Comparison of ENCODE assay signal across 17 cellular contexts in the genomic region with DNA sequence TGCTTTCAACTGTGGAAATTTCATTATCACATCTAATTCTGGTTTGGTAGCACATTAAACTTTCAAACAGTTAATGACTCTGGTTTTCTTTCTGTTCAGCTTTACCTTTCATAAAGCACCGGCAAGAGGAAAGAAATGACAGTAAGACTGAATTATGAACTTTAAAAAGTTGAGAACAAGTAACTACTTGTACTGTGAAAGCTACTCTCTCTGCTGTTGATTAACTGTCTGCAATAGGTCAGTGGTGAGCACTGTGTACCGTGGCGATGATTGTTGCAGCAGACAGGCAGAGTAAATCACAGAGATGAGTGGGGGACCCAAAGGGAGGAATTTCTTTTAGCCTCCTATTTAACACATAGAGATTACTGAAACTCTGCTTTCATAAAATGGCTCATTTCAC.
DNase-seq lines count a peak whose midpoint lies in the region; ATAC-seq, FAIRE-seq and TF ChIP-seq lines count a peak whose summit lies in the region.
"Had no signal": no experiment of that assay in that cellular context is flagged by ENCODE, and none has a peak within 500 bp of the region (broad histone marks: within the 10 kb centered on the region; RNA-seq: fewer than 3 reads in every experiment).

No MANE protein-coding gene starts in this region.

- ATAC-seq in RWPE2 (ENCODE audit: low read depth) (0 out of 3 replicates have a peak, but pooled peaks have one; percentile 35), foreskin keratinocyte (peak; percentile 60)
- ATAC-seq: A549 had no signal

- no peaks in the 10 kb centered on the region for H4K20me1 ChIP-seq in neural progenitor cell (ENCODE audit: low read depth)
- H4K20me1 ChIP-seq in H9 (ENCODE audit: control insufficient read depth, insufficient read depth, insufficient read length), result no peaks in the 10 kb centered on the region

- no peaks in the 10 kb centered on the region for H3K4me1 Mint-ChIP-seq in neural progenitor cell
- peaks cover 18 to 25% of the 10 kb centered on the region in 2 experiments for H3K4me1 Mint-ChIP-seq in H9

- H3K18ac ChIP-seq in H9 (ENCODE audit: insufficient read length, low read depth, low read length), result no peak overlapping the region

- H3F3A ChIP-seq in neural progenitor cell (ENCODE audit: low read depth), result no peaks in the 10 kb centered on the region

- H3K27ac ChIP-seq in RWPE2 (ENCODE audit: poor library complexity, severe bottlenecking) (no peak overlapping the region), foreskin keratinocyte (no peak overlapping the region), neural progenitor cell (no peak overlapping the region), H9 (ENCODE audit: insufficient read length, low read depth, low read length) (no peak overlapping the region)
- H3K27ac ChIP-seq: 22Rv1, A549, C4-2B had no signal

- H3T11ph ChIP-seq in H9 (ENCODE audit: low read length), result no peak overlapping the region

- H3K79me1 ChIP-seq in H9 (ENCODE audit: insufficient read depth, low read depth, low read length, poor library complexity, severe bottlenecking), result no peaks in the 10 kb centered on the region

- no peak for TF ChIP-seq CTCF in RWPE2 (IDR thresholded peaks at IDR 0.05; ENCODE audit: poor library complexity, severe bottlenecking)
- no peak for TF ChIP-seq CTCF in foreskin keratinocyte (conservative IDR thresholded peaks at IDR 0.05)
- no peak for TF ChIP-seq CTCF in neural progenitor cell (IDR thresholded peaks at IDR 0.05)
- TF ChIP-seq CTCF in H9 (conservative IDR thresholded peaks at IDR 0.05), result no peak

- H3K4me2 ChIP-seq in neural progenitor cell, result no peak overlapping the region
- H3K4me2 ChIP-seq in H9 (ENCODE audit: insufficient read depth, insufficient read length, low read length), result no peak overlapping the region
- H3K4me2 ChIP-seq: A549 had no signal

- H3K9me3 Mint-ChIP-seq in neural progenitor cell (no peaks in the 10 kb centered on the region), H9 (no peaks in the 10 kb centered on the region)
- H3K9me3 Mint-ChIP-seq: CD4-positive, alpha-beta T cell had no signal

- H3K9me3 ChIP-seq in RWPE2 (ENCODE audit: severe bottlenecking) (no peaks in the 10 kb centered on the region), neural progenitor cell (ENCODE audit: low read depth) (no peaks in the 10 kb centered on the region), H9 (ENCODE audit: control insufficient read depth, low read depth, low read length) (no peaks in the 10 kb centered on the region)
- H3K9me3 ChIP-seq: A549, Caco-2 had no signal

- H3K9ac ChIP-seq in neural progenitor cell, result no peak overlapping the region
- H3K9ac ChIP-seq in H9 (ENCODE audit: extremely low read depth, insufficient read length, low read length), result no peak overlapping the region

- H3K4me1 ChIP-seq in RWPE2 (ENCODE audit: insufficient read depth, poor library complexity, severe bottlenecking) (no peaks in the 10 kb centered on the region), foreskin keratinocyte (no peaks in the 10 kb centered on the region), neural progenitor cell (peaks cover 11% of the 10 kb centered on the region), H9 (ENCODE audit: insufficient read depth, low read length) (peaks cover 10% of the 10 kb centered on the region; the same call in 1 of the 2 replicates)
- H3K4me1 ChIP-seq: A549, Caco-2 had no signal

- no CpG with 5 or more reads among the region's 3 CpGs for WGBS in H9 (ENCODE audit: extremely low coverage, insufficient read length, low lambda C conversion rate)

- H3K36me3 Mint-ChIP-seq in neural progenitor cell, result no peaks in the 10 kb centered on the region
- no peaks in the 10 kb centered on the region for H3K36me3 Mint-ChIP-seq in H9 (ENCODE audit: insufficient read depth in 1 of 3, low read depth in 3 of 3)

- H2AK5ac ChIP-seq in H9 (ENCODE audit: insufficient read length, low read length), result no peak overlapping the region

- H2BK120ac ChIP-seq in H9 (ENCODE audit: low read depth, low read length, poor library complexity, severe bottlenecking), result no peak overlapping the region

- H3K36me3 ChIP-seq in RWPE2 (ENCODE audit: low read depth), result no peaks in the 10 kb centered on the region
- H3K36me3 ChIP-seq in neural progenitor cell, result no peaks in the 10 kb centered on the region

- H3K79me2 ChIP-seq in neural progenitor cell (ENCODE audit: low read depth), result no peaks in the 10 kb centered on the region
- no peaks in the 10 kb centered on the region for H3K79me2 ChIP-seq in H9 (ENCODE audit: insufficient read depth, low read length)

- H3K56ac ChIP-seq in H9 (ENCODE audit: insufficient read length, low read depth, low read length), result no peak overlapping the region

- H3K4me3 Mint-ChIP-seq in neural progenitor cell, result no peak overlapping the region
- H3K4me3 Mint-ChIP-seq in H9, result no peak overlapping the region
- H3K4me3 Mint-ChIP-seq: CD4-positive, alpha-beta T cell had no signal

- no peak overlapping the region for H3K4ac ChIP-seq in H9 (ENCODE audit: low read depth, low read length)

- no peak overlapping the region for H3K14ac ChIP-seq in H9 (ENCODE audit: insufficient read depth, low read length)

- no peak overlapping the region for H3K23ac ChIP-seq in H9 (ENCODE audit: insufficient read length, low read depth, low read length)

- FAIRE-seq in GM12891 (lab: Jason Lieb, UNC), result peak; percentile 28
- FAIRE-seq: A549, D721Med, G401.6 had no signal

- H3K27me3 Mint-ChIP-seq in neural progenitor cell (ENCODE audit: insufficient read depth, low read depth), result no peaks in the 10 kb centered on the region
- no peaks in the 10 kb centered on the region for H3K27me3 Mint-ChIP-seq in H9 (ENCODE audit: low read depth)

- no peak overlapping the region for H4K91ac ChIP-seq in H9 (ENCODE audit: insufficient read length, low read depth, low read length)

- no peak overlapping the region for H2BK20ac ChIP-seq in H9 (ENCODE audit: low read depth, low read length, poor library complexity, severe bottlenecking)

- H4K5ac ChIP-seq in H9 (ENCODE audit: insufficient read length, low read depth, low read length), result no peak overlapping the region

- no peaks in the 10 kb centered on the region for H3K23me2 ChIP-seq in H9 (ENCODE audit: insufficient read length, low read depth, low read length, poor library complexity, severe bottlenecking)

- no peak overlapping the region for H3K27ac Mint-ChIP-seq in neural progenitor cell
- H3K27ac Mint-ChIP-seq in H9, result no peak overlapping the region
- H3K27ac Mint-ChIP-seq: CD4-positive, alpha-beta T cell had no signal

- H2BK12ac ChIP-seq in H9 (ENCODE audit: insufficient read length, low read depth, low read length), result no peak overlapping the region

- H3K4me3 ChIP-seq in RWPE2 (ENCODE audit: severe bottlenecking) (no peak overlapping the region), neural progenitor cell (no peak overlapping the region)
- H3K4me3 ChIP-seq: A549 had no signal

- H2BK15ac ChIP-seq in H9 (ENCODE audit: low read depth, low read length), result no peak overlapping the region

- no peak for TF ChIP-seq POLR2A in GM12891 (IDR thresholded peaks at IDR 0.05; ENCODE audit: low read depth, low read length)

- no peak overlapping the region for H2BK5ac ChIP-seq in H9 (ENCODE audit: insufficient read length, low read length)

- H4K8ac ChIP-seq in H9 (replicated peaks; ENCODE audit: insufficient read length, low read depth, low read length), result no peak overlapping the region

- peaks cover 16% of the 10 kb centered on the region for H3K27me3 ChIP-seq in RWPE2 (ENCODE audit: insufficient read depth, poor library complexity, severe bottlenecking)
- peaks cover 13% of the 10 kb centered on the region for H3K27me3 ChIP-seq in foreskin keratinocyte
- H3K27me3 ChIP-seq in neural progenitor cell, result no peaks in the 10 kb centered on the region
- no peaks in the 10 kb centered on the region for H3K27me3 ChIP-seq in H9 (ENCODE audit: insufficient read depth, low read length)

- no peak for DNase-seq in GM12891 (ENCODE audit: insufficient read length, low spot score)
- no peak for DNase-seq in RWPE2 (ENCODE audit: low spot score)
- DNase-seq in foreskin keratinocyte, result peak; percentile 32 to 64
- DNase-seq in neural progenitor cell (ENCODE audit: low spot score), result no peak
- DNase-seq in iPS-NIHi11 (ENCODE audit: low spot score), result no peak
- no peak for DNase-seq in middle frontal gyrus (ENCODE audit: extremely low spot score, low spot score)
- DNase-seq in H9, result no peak
- DNase-seq: AML-193; Caco-2; CD4-positive, alpha-beta T cell; GOT3; H7 had no signal

- H2AFZ ChIP-seq in neural progenitor cell (replicated peaks) (peak overlapping the region; percentile 26), H9 (ENCODE audit: low read length) (no peak overlapping the region)

TF ChIP-seq in GM12891, 5 proteins besides CTCF, POLR2A, EP300 and RAD21:
- TF ChIP-seq POU2F2 (IDR thresholded peaks at IDR 0.05; ENCODE audit: low read depth, low read length), result no peak
- TF ChIP-seq TAF1 (IDR thresholded peaks at IDR 0.05; ENCODE audit: low read depth, low read length), result no peak
- no peak for TF ChIP-seq SPI1 (IDR thresholded peaks at IDR 0.05; ENCODE audit: low read depth, low read length)
- no peak for TF ChIP-seq PAX5 (IDR thresholded peaks at IDR 0.05; ENCODE audit: insufficient read depth, low read length, severe bottlenecking)
- TF ChIP-seq POLR2AphosphoS5 (IDR thresholded peaks at IDR 0.05; ENCODE audit: low read depth, low read length), result no peak

Comparison
In these comparisons a context has a peak if more than half of its experiments do, and no peak if none do; other contexts are left out.
1. DNase-seq: peak in foreskin keratinocyte (2 of 2); none in GM12891 (single experiment), RWPE2 (single experiment), neural progenitor cell (single experiment), iPS-NIHi11 (single experiment), middle frontal gyrus (single experiment) and H9 (single experiment).